ENCODE assay signal across 17 cellular contexts in genomic region chr7:95180-95862, GRCh38.
DNase-seq lines count a peak whose midpoint lies in the region; ATAC-seq and TF ChIP-seq lines count a peak whose summit lies in the region.
"Had no signal": no experiment of that assay in that cellular context is flagged by ENCODE, and none has a peak within 500 bp of the region (broad histone marks: within the 10 kb centered on the region; RNA-seq: fewer than 3 reads in every experiment).

No MANE protein-coding gene starts in this region.

- peak; percentile 89 for DNase-seq in astrocyte of the spinal cord (ENCODE audit: low read depth, low spot score)
- peak; percentile 69 for DNase-seq in iris pigment epithelial cell (ENCODE audit: low read depth)
- DNase-seq in naive thymus-derived CD4-positive, alpha-beta T cell: no peak
- DNase-seq in stomach: no peak
- no peak for DNase-seq in suprapubic skin (ENCODE audit: low spot score in 2 of 2)
- DNase-seq: activated CD4-positive, alpha-beta T cell treated with anti-CD3 and anti-CD28 coated beads for 36 hours; activated naive CD4-positive, alpha-beta T cell; body of pancreas; heart left ventricle; NCI-H1436 treated with DMSO at 0.1 percent for 48 hours; NK-92 treated with Interleukin-12 subunit alpha and Interleukin-12 subunit beta, amount 100 ng/mL, for 24 hours; occipital lobe; SIG-M5; stimulated activated CD4-positive, alpha-beta T cell treated with anti-CD3 and anti-CD28 coated beads, Interleukin-2, amount 100 ng/mL, for 48 hours had no signal

- H3K9ac ChIP-seq in BLaER1 (no peak overlapping the region), HUES6 (ENCODE audit: low read length) (peak overlapping the region; percentile 62)

- H4K20me1 ChIP-seq in BLaER1: no peaks in the 10 kb centered on the region

- peak overlapping the region; percentile 49 for H3K4me2 ChIP-seq in BLaER1

- H3K27me3 Mint-ChIP-seq in naive thymus-derived CD4-positive, alpha-beta T cell: peaks cover 0 to 16% (median 6%) of the 10 kb centered on the region in 5 donors

- peaks cover 0 to 7% (median 5%) of the 10 kb centered on the region in 7 donors for H3K4me1 Mint-ChIP-seq in naive thymus-derived CD4-positive, alpha-beta T cell

- intact Hi-C loops in naive thymus-derived CD4-positive, alpha-beta T cell (cut with micrococcal nuclease): no loop called here
- intact Hi-C loops in stomach (cut with DNase I; ENCODE audit: low total_unique reads): no loop called here

- H3K27ac ChIP-seq in BLaER1 (no peak overlapping the region), HUES6 (ENCODE audit: low read depth, low read length) (peak overlapping the region; percentile 87), stomach (no peak overlapping the region), suprapubic skin (no peak overlapping the region)
- no peak overlapping the region for H3K27ac ChIP-seq in naive thymus-derived CD4-positive, alpha-beta T cell (ENCODE audit: low read depth, low read length)
- H3K27ac ChIP-seq: body of pancreas, heart left ventricle had no signal

- TF ChIP-seq EP300 in stomach (IDR thresholded peaks at IDR 0.05): no peak
- no peak for TF ChIP-seq EP300 in suprapubic skin (IDR thresholded peaks at IDR 0.05)

- no peak overlapping the region for H3K27ac Mint-ChIP-seq in naive thymus-derived CD4-positive, alpha-beta T cell
- H3K27ac Mint-ChIP-seq: activated CD4-positive, alpha-beta T cell treated with anti-CD3 and anti-CD28 coated beads for 36 hours had no signal

- H3K27me3 ChIP-seq in BLaER1 (no peaks in the 10 kb centered on the region), HUES6 (ENCODE audit: control insufficient read depth, insufficient read depth, low read length) (no peaks in the 10 kb centered on the region), stomach (no peaks in the 10 kb centered on the region), suprapubic skin (peaks cover 4% of the 10 kb centered on the region)
- H3K27me3 ChIP-seq in naive thymus-derived CD4-positive, alpha-beta T cell (ENCODE audit: control insufficient read depth in 2 of 2, insufficient read depth in 2 of 2, low read length in 2 of 2): no peaks in the 10 kb centered on the region
- H3K27me3 ChIP-seq: body of pancreas had no signal

- CTCF ChIA-PET in naive thymus-derived CD4-positive, alpha-beta T cell (lab: Charles Lee): no interaction called here

- no peak overlapping the region for H3K4me3 Mint-ChIP-seq in naive thymus-derived CD4-positive, alpha-beta T cell
- H3K4me3 Mint-ChIP-seq: activated CD4-positive, alpha-beta T cell treated with anti-CD3 and anti-CD28 coated beads for 36 hours had no signal

- peaks cover 45% of the 10 kb centered on the region for H3K4me1 ChIP-seq in BLaER1
- H3K4me1 ChIP-seq in HUES6 (ENCODE audit: control insufficient read depth, insufficient read depth, low read length): peaks cover 69% of the 10 kb centered on the region
- H3K4me1 ChIP-seq in naive thymus-derived CD4-positive, alpha-beta T cell (ENCODE audit: control insufficient read depth in 2 of 2, insufficient read depth in 2 of 2, low read length in 2 of 2): no peaks in the 10 kb centered on the region
- peaks cover 3 to 7% (median 6%) of the 10 kb centered on the region in 4 donors for H3K4me1 ChIP-seq in stomach
- H3K4me1 ChIP-seq in suprapubic skin: peaks cover 19% of the 10 kb centered on the region

- no peak for TF ChIP-seq POLR2A in stomach (IDR thresholded peaks at IDR 0.05)
- no peak for TF ChIP-seq POLR2A in suprapubic skin (IDR thresholded peaks at IDR 0.05)

- no peaks in the 10 kb centered on the region for H3K36me3 ChIP-seq in BLaER1
- no peaks in the 10 kb centered on the region for H3K36me3 ChIP-seq in HUES6 (ENCODE audit: control insufficient read depth, insufficient read depth, low read length)
- no peaks in the 10 kb centered on the region for H3K36me3 ChIP-seq in naive thymus-derived CD4-positive, alpha-beta T cell (ENCODE audit: control insufficient read depth in 2 of 3, insufficient read depth in 3 of 3, low read length in 3 of 3)
- H3K36me3 ChIP-seq in stomach: no peaks in the 10 kb centered on the region
- no peaks in the 10 kb centered on the region for H3K36me3 ChIP-seq in suprapubic skin
- H3K36me3 ChIP-seq: heart left ventricle had no signal

- H3K9me3 ChIP-seq in BLaER1: peaks cover 17% of the 10 kb centered on the region
- H3K9me3 ChIP-seq in HUES6 (ENCODE audit: control insufficient read depth, insufficient read depth, low read depth, low read length): peaks cover 13% of the 10 kb centered on the region; the same call in 1 of the 2 replicates
- no peaks in the 10 kb centered on the region for H3K9me3 ChIP-seq in naive thymus-derived CD4-positive, alpha-beta T cell (ENCODE audit: control insufficient read depth in 2 of 3, low read length in 3 of 3)
- peaks cover 0 to 8% (median 3%) of the 10 kb centered on the region in 4 donors for H3K9me3 ChIP-seq in stomach
- no peaks in the 10 kb centered on the region for H3K9me3 ChIP-seq in suprapubic skin
- H3K9me3 ChIP-seq: body of pancreas had no signal

- POLR2A ChIA-PET in naive thymus-derived CD4-positive, alpha-beta T cell (lab: Charles Lee): no interaction called here

- in situ Hi-C loops in astrocyte of the spinal cord (cut with HindIII; ENCODE audit: low sequenced_read_pairs): no loop called here

- H3K4me3 ChIP-seq in BLaER1 (no peak overlapping the region), HUES6 (ENCODE audit: low read depth, low read length) (peak overlapping the region; percentile 42; the same call in 1 of the 2 replicates), astrocyte of the spinal cord (ENCODE audit: low read depth, low read length) (no peak overlapping the region), stomach (no peak overlapping the region), suprapubic skin (no peak overlapping the region)
- H3K4me3 ChIP-seq in naive thymus-derived CD4-positive, alpha-beta T cell (ENCODE audit: low read length): no peak overlapping the region
- H3K4me3 ChIP-seq: body of pancreas, heart left ventricle had no signal

- H3K36me3 Mint-ChIP-seq in naive thymus-derived CD4-positive, alpha-beta T cell: no peaks in the 10 kb centered on the region

- no peak for ATAC-seq in HG02938 (IDR thresholded peaks at IDR 0.05; ENCODE audit: unreplicated experiment)
- no peak for ATAC-seq in naive thymus-derived CD4-positive, alpha-beta T cell
- ATAC-seq: activated CD4-positive, alpha-beta T cell treated with anti-CD3 and anti-CD28 coated beads for 36 hours; body of pancreas; heart left ventricle had no signal

- peaks cover 0 to 31% (median 4%) of the 10 kb centered on the region in 11 donors for H3K9me3 Mint-ChIP-seq in naive thymus-derived CD4-positive, alpha-beta T cell

- TF ChIP-seq CTCF in astrocyte of the spinal cord (IDR thresholded peaks at IDR 0.05; ENCODE audit: low read depth, low read length) (no peak), stomach (IDR thresholded peaks at IDR 0.05) (no peak), suprapubic skin (IDR thresholded peaks at IDR 0.05) (no peak)

- WGBS in stomach, 5 donors: 79 to 91% (median 88%) methylated on average over 8 of the region's 8 CpGs
- 85% methylated on average over 8 of the region's 8 CpGs for WGBS in suprapubic skin

Comparison
In these comparisons a context has a peak if more than half of its experiments do, and no peak if none do; other contexts are left out.
1. DNase-seq: peak in astrocyte of the spinal cord (single experiment) and iris pigment epithelial cell (single experiment); none in naive thymus-derived CD4-positive, alpha-beta T cell (0 of 9), stomach (single experiment) and suprapubic skin (0 of 2).